In the genomic region with DNA sequence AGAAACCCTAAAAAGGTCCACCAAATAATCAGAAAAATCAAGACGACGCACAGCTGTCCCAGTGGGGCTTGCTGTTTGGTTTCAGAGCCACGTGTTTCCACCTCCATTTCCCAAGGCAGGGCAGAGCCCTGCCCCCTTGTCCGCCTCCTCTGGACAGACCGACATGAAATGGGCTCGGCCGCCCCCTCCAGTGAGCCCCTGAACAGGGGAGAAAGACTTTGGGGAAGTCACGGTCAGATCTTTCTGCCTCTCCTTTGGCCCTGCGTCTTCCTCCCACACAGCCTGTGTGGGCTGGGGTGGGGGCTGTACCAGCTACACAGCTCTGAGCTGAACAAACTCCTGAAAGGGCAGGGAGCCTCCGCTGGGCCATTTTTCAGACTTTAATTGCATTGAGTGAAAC, we compare ENCODE assay signal across 17 cellular contexts.
"Had no signal": no experiment of that assay in that cellular context is flagged by ENCODE, and none has a peak within 500 bp of the region (broad histone marks: within the 10 kb centered on the region; RNA-seq: fewer than 3 reads in every experiment).

No MANE protein-coding gene starts in this region.

- H3K36me3 ChIP-seq: esophagus squamous epithelium, left lung had no signal

- DNase-seq: activated CD4-positive, alpha-beta T cell treated with anti-CD3 and anti-CD28 coated beads, Interleukin-2, amount 10 ng/mL, durations not matched to agents 7 days and 5 days; activated CD8-positive, alpha-beta memory T cell treated with anti-CD3 and anti-CD28 coated beads, Interleukin-2, amount 50 U/mL, for 48 hours; activated gamma-delta T cell treated with Interleukin-2 at 50 U/mL for 16 hours; activated naive CD8-positive, alpha-beta T cell treated with anti-CD3 and anti-CD28 coated beads, Interleukin-2, amount 10 ng/mL, durations not matched to agents 7 days and 5 days; activated T-cell treated with anti-CD3 and anti-CD28 coated beads, Interleukin-2, amount 50 U/mL, for 72 hours; effector CD8-positive, alpha-beta T cell; esophagus squamous epithelium; hippocampal formation; left lung; mesenchymal stem cell; sigmoid colon; stimulated activated CD4-positive, alpha-beta T cell treated with anti-CD3 and anti-CD28 coated beads, Interleukin-12 subunit alpha, Interleukin-12 subunit beta, amount 100 ng/mL, for 4 hours; stimulated activated CD4-positive, alpha-beta T cell treated with anti-CD3 and anti-CD28 coated beads, Interleukin-2, amount 100 ng/mL, for 24 hours had no signal

- H3K27ac ChIP-seq: esophagus squamous epithelium, left lung had no signal

- FAIRE-seq: endothelial cell of umbilical vein, keratinocyte, TTC549 had no signal

- H3K9me3 ChIP-seq: esophagus squamous epithelium, left lung, sigmoid colon had no signal

- H3K27me3 ChIP-seq: sigmoid colon had no signal

- H3K4me3 ChIP-seq: esophagus squamous epithelium, left lung, sigmoid colon had no signal

- ATAC-seq: activated T-cell treated with anti-CD3 and anti-CD28 coated beads, Interleukin-2, amount 50 U/mL, for 72 hours; stimulated activated effector memory CD8-positive, alpha-beta T cell treated with anti-CD3 and anti-CD28 coated beads, Interleukin-12 subunit alpha, Interleukin-12 subunit beta, amount 100 ng/mL, for 72 hours had no signal

- H3K4me1 ChIP-seq: left lung had no signal
